ENCODE assay signal across 14 cellular contexts in genomic region chr17:17593222-17593620, GRCh38. TPM values are rescaled to one million over a fixed set of nuclear protein-coding genes. Genes with fewer than 3 reads are reported as not detected.
DNase-seq lines count a peak whose midpoint lies in the region; ATAC-seq, FAIRE-seq and TF ChIP-seq lines count a peak whose summit lies in the region.
"Had no signal": no experiment of that assay in that cellular context is flagged by ENCODE, and none has a peak within 500 bp of the region (broad histone marks: within the 10 kb centered on the region; RNA-seq: fewer than 3 reads in every experiment).

No MANE protein-coding gene starts in this region.

- H4K20me1 ChIP-seq in BLaER1 treated with 17β-estradiol and CSF1 and Interleukin-3, amounts not matched to agents 10 nM and 100 nM: peaks cover 0 to 9% (median 0%) of the 10 kb centered on the region in 11 experiments; a peak in 2 of 22 replicates

- peaks cover 26 to 42% (median 35%) of the 10 kb centered on the region in 10 experiments for H3K4me1 ChIP-seq in BLaER1 treated with 17β-estradiol and CSF1 and Interleukin-3, amounts not matched to agents 10 nM and 100 nM
- peaks cover 21% of the 10 kb centered on the region for H3K4me1 ChIP-seq in mucosa of stomach (ENCODE audit: control insufficient read depth, insufficient read depth, low read length)
- peaks cover 5 to 6% (median 6%) of the 10 kb centered on the region in 3 donors for H3K4me1 ChIP-seq in pancreas

- H3K27me3 Mint-ChIP-seq in HFFc6 (ENCODE audit: insufficient read depth): no peaks in the 10 kb centered on the region
- H3K27me3 Mint-ChIP-seq in activated naive CD8-positive, alpha-beta T cell: no peaks in the 10 kb centered on the region

- no peak overlapping the region for H3K27ac Mint-ChIP-seq in HFFc6
- H3K27ac Mint-ChIP-seq in activated naive CD8-positive, alpha-beta T cell: peak overlapping the region; percentile 93

- peak overlapping the region in 3 of 10 experiments; percentile 85 to 95 (median 85); a peak in 4 of 20 replicates for H3K4me3 ChIP-seq in BLaER1 treated with 17β-estradiol and CSF1 and Interleukin-3, amounts not matched to agents 10 nM and 100 nM
- H3K4me3 ChIP-seq in mucosa of stomach (ENCODE audit: low read length) (no peak overlapping the region), pancreas (peak overlapping the region in 1 of 4 donors; percentile 73)
- H3K4me3 ChIP-seq: lung had no signal

- H3K4me3 Mint-ChIP-seq in HFFc6: peak overlapping the region; percentile 91
- H3K4me3 Mint-ChIP-seq in activated naive CD8-positive, alpha-beta T cell: peak overlapping the region; percentile 97

- no peak for FAIRE-seq in pancreas (lab: Jason Lieb, UNC)
- FAIRE-seq: H54 had no signal

- no peaks in the 10 kb centered on the region for H3K9me3 Mint-ChIP-seq in HFFc6
- H3K9me3 Mint-ChIP-seq in activated naive CD8-positive, alpha-beta T cell (ENCODE audit: low read depth): no peaks in the 10 kb centered on the region

- ATAC-seq in GM21515 (IDR thresholded peaks at IDR 0.05; ENCODE audit: unreplicated experiment) (no peak), pancreas (no peak)

- DNase-seq in HFFc6 (no peak), DMS 273 (lab: John Stamatoyannopoulos, UW; ENCODE audit: unreplicated experiment) (no peak), NCI-H2227 (lab: John Stamatoyannopoulos, UW; ENCODE audit: unreplicated experiment) (no peak), pancreas (no peak)
- DNase-seq: effector CD4-positive, alpha-beta T cell; NCI-H2171; sigmoid colon; uterus had no signal

- 67 to 73% methylated on average over 6 of the region's 6 CpGs for WGBS in pancreas, 2 donors

- H3K27ac ChIP-seq in BLaER1 treated with 17β-estradiol and CSF1 and Interleukin-3, amounts not matched to agents 10 nM and 100 nM: peak overlapping the region in 9 of 11 experiments; percentile 6 to 88 (median 80); a peak in 11 of 22 replicates
- H3K27ac ChIP-seq in pancreas: no peak overlapping the region
- H3K27ac ChIP-seq: uterus had no signal

- peak overlapping the region in 9 of 11 experiments; percentile 85 to 93 (median 88); a peak in 11 of 22 replicates for H3K9ac ChIP-seq in BLaER1 treated with 17β-estradiol and CSF1 and Interleukin-3, amounts not matched to agents 10 nM and 100 nM
- H3K9ac ChIP-seq in mucosa of stomach (ENCODE audit: low read length): peak overlapping the region; percentile 77

- no peaks in the 10 kb centered on the region for H3K9me3 ChIP-seq in BLaER1 treated with 17β-estradiol and CSF1 and Interleukin-3, amounts not matched to agents 10 nM and 100 nM (replicated peaks in 1 of 11)
- no peaks in the 10 kb centered on the region for H3K9me3 ChIP-seq in mucosa of stomach (ENCODE audit: control insufficient read depth, low read length)
- H3K9me3 ChIP-seq in pancreas: no peaks in the 10 kb centered on the region
- H3K9me3 ChIP-seq: sigmoid colon, uterus had no signal

- 0 out of 2 replicates have a peak, but pooled peaks cover 4% of the 10 kb centered on the region for H3K36me3 Mint-ChIP-seq in HFFc6 (ENCODE audit: low read depth)
- H3K36me3 Mint-ChIP-seq in activated naive CD8-positive, alpha-beta T cell: no peaks in the 10 kb centered on the region

- no peak for TF ChIP-seq CTCF in HFFc6 (IDR thresholded peaks at IDR 0.05)
- no peak for TF ChIP-seq CTCF in pancreas (IDR thresholded peaks at IDR 0.05)

- H3K4me2 ChIP-seq in BLaER1 treated with 17β-estradiol and CSF1 and Interleukin-3, amounts not matched to agents 10 nM and 100 nM: peak overlapping the region; percentile 88 to 97 (median 95)

- H3K36me3 ChIP-seq in BLaER1 treated with 17β-estradiol and CSF1 and Interleukin-3, amounts not matched to agents 10 nM and 100 nM: no peaks in the 10 kb centered on the region
- H3K36me3 ChIP-seq in mucosa of stomach (ENCODE audit: control insufficient read depth, insufficient read depth, low read length): no peaks in the 10 kb centered on the region
- no peaks in the 10 kb centered on the region for H3K36me3 ChIP-seq in pancreas
- H3K36me3 ChIP-seq: sigmoid colon, uterus had no signal

- peaks cover 29% of the 10 kb centered on the region for H3K4me1 Mint-ChIP-seq in HFFc6 (ENCODE audit: low read depth)
- peaks cover 19% of the 10 kb centered on the region for H3K4me1 Mint-ChIP-seq in activated naive CD8-positive, alpha-beta T cell (ENCODE audit: low read depth)

- no peaks in the 10 kb centered on the region for H3K27me3 ChIP-seq in BLaER1 treated with 17β-estradiol and CSF1 and Interleukin-3, amounts not matched to agents 10 nM and 100 nM
- H3K27me3 ChIP-seq in mucosa of stomach (ENCODE audit: control insufficient read depth, insufficient read depth, low read length) (no peaks in the 10 kb centered on the region), pancreas (no peaks in the 10 kb centered on the region)
- H3K27me3 ChIP-seq: sigmoid colon, uterus had no signal

- intact Hi-C loops in pancreas (cut with DNase I): no loop called here

RNA-seq across cellular contexts. Expression of gene PEMT, which starts 1.7 kb away (rescaled TPM):
- 10 to 100 TPM; 33.0 to 49.2 (median 44.0) TPM for total RNA-seq in HFFc6 (2021; fragmentation: NEBNext Ultra II Directional; extraction: Animal tissue kit (Norgen Biotek cat#: 25700))
- total RNA-seq in pancreas: 10 to 100 TPM; 14.8 to 26.8 (median 22.1) TPM
- 100 to 1,000 TPM in 1 of 2 donors, 10 to 100 TPM in 1; 26.4 to 109 TPM for polyA plus RNA-seq in pancreas

Comparison
In these comparisons a context has a peak if more than half of its experiments do, and no peak if none do; other contexts are left out.
1. H3K27ac ChIP-seq: peak in BLaER1 treated with 17β-estradiol and CSF1 and Interleukin-3, amounts not matched to agents 10 nM and 100 nM (9 of 11); none in pancreas (0 of 4).